2 cellular contexts compared by ENCODE assay signal in the genomic region with DNA sequence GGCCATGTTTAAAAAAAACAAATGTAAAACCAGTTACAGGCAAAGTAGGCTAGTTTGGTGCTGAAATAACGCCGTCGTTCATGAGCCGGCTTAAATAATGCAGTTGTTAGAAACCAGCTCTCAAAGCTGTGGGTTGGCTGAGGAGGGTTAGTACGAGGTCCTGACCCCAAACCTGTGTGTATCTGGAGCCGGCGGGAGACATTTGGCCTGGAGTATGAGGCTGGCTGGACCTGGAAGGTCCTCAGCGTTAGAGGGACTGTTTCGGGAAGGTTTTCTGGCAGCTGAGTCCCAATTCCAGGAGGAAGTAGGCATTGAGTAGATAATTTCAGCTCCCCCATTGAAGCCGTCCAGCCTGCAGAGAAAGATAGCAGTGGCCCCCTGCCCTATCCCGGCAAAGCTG.
TF ChIP-seq lines count a peak whose summit lies in the region.

No MANE protein-coding gene starts in this region.

TF ChIP-seq in GM23338, 12 proteins besides CTCF, POLR2A, EP300 and RAD21 (continued from another document):
- TF ChIP-seq ZNF462 (CRISPR knock-in tag; IDR thresholded peaks at IDR 0.05) = no peak
- TF ChIP-seq REST (IDR thresholded peaks at IDR 0.05; ENCODE audit: unreplicated experiment) = no peak
- TF ChIP-seq EZH2phosphoT487 (IDR thresholded peaks at IDR 0.05; ENCODE audit: unreplicated experiment) = no peak

TF ChIP-seq in neural cell, 6 proteins besides CTCF, POLR2A, EP300 and RAD21 (continued from another document):
- TF ChIP-seq REST (IDR thresholded peaks at IDR 0.05; ENCODE audit: borderline replicate concordance) = no peak
TF ChIP-seq in neural cell: peak in this region for 0.
